In genomic region chr9:88398016-88398415, GRCh38 we compare ENCODE assay signal across 32 cellular contexts.
"Had no signal": no experiment of that assay in that cellular context is flagged by ENCODE, and none has a peak within 500 bp of the region (broad histone marks: within the 10 kb centered on the region; RNA-seq: fewer than 3 reads in every experiment).

No MANE protein-coding gene starts in this region.

- H3K27me3 Mint-ChIP-seq: activated CD4-positive, alpha-beta memory T cell treated with anti-CD3 and anti-CD28 coated beads for 36 hours; activated CD4-positive, alpha-beta T cell treated with anti-CD3 and anti-CD28 coated beads, Interleukin-2, amount 10 ng/mL, durations not matched to agents 24 days and 14 days; activated T-helper 17 cell treated with anti-CD3 and anti-CD28 coated beads, Interleukin-2, amount 50 U/mL, for 72 hours; naive B cell; stimulated activated naive B cell treated with anti-CD40 and anti-IgM and Interleukin-4, amounts not matched to agents 10 μg/mL and 1 μg/mL and 100 μg/mL, for 72 hours had no signal

- H3K27me3 ChIP-seq: body of pancreas, cardiac muscle cell, dorsolateral prefrontal cortex, heart left ventricle, neutrophil, ovary, sigmoid colon, stomach, thyroid gland, upper lobe of right lung had no signal

- H3K27ac Mint-ChIP-seq: activated CD4-positive, alpha-beta memory T cell treated with anti-CD3 and anti-CD28 coated beads for 36 hours; activated CD4-positive, alpha-beta T cell treated with anti-CD3 and anti-CD28 coated beads, Interleukin-2, amount 10 ng/mL, durations not matched to agents 24 days and 14 days; activated T-helper 17 cell treated with anti-CD3 and anti-CD28 coated beads, Interleukin-2, amount 50 U/mL, for 72 hours; stimulated activated naive B cell treated with anti-CD40 and anti-IgM and Interleukin-4, amounts not matched to agents 10 μg/mL and 1 μg/mL and 100 μg/mL, for 72 hours had no signal

- H3K4me3 Mint-ChIP-seq: activated CD4-positive, alpha-beta memory T cell treated with anti-CD3 and anti-CD28 coated beads for 36 hours; activated CD4-positive, alpha-beta T cell treated with anti-CD3 and anti-CD28 coated beads, Interleukin-2, amount 10 ng/mL, durations not matched to agents 24 days and 14 days; activated T-cell treated with anti-CD3 and anti-CD28 coated beads, Interleukin-2, amount 50 U/mL, for 4 hours; activated T-helper 17 cell treated with anti-CD3 and anti-CD28 coated beads, Interleukin-2, amount 50 U/mL, for 72 hours; naive B cell; nephron progenitor cell; stimulated activated naive B cell treated with anti-CD40 and anti-IgM and Interleukin-4, amounts not matched to agents 10 μg/mL and 1 μg/mL and 100 μg/mL, for 72 hours had no signal

- ATAC-seq: activated T-cell treated with anti-CD3 and anti-CD28 coated beads, Interleukin-2, amount 50 U/mL, for 4 hours; activated T-helper 17 cell treated with anti-CD3 and anti-CD28 coated beads, Interleukin-2, amount 50 U/mL, for 72 hours; body of pancreas; heart left ventricle; left lobe of liver; stimulated activated naive B cell treated with anti-CD40 and anti-IgM and Interleukin-4, amounts not matched to agents 10 μg/mL and 1 μg/mL and 100 μg/mL, for 72 hours; upper lobe of right lung had no signal

- H3K4me1 ChIP-seq: prostate gland had no signal

- H3K27ac ChIP-seq: body of pancreas, cardiac muscle cell, coronary artery, dorsolateral prefrontal cortex, heart left ventricle, lower lobe of right lung, neutrophil, ovary, prostate gland, stomach, thyroid gland, upper lobe of right lung had no signal

- H3K4me1 Mint-ChIP-seq: activated T-helper 17 cell treated with anti-CD3 and anti-CD28 coated beads, Interleukin-2, amount 50 U/mL, for 72 hours had no signal

- DNase-seq: activated CD4-positive, alpha-beta memory T cell treated with anti-CD3 and anti-CD28 coated beads for 36 hours; activated CD4-positive, alpha-beta T cell treated with anti-CD3 and anti-CD28 coated beads, Interleukin-2, amount 10 ng/mL, durations not matched to agents 24 days and 14 days; activated CD8-positive, alpha-beta memory T cell treated with anti-CD3 and anti-CD28 coated beads, Interleukin-2, amount 50 U/mL, for 48 hours; activated gamma-delta T cell treated with Interleukin-2 at 50 U/mL for 16 hours; activated naive CD4-positive, alpha-beta T cell treated with anti-CD3 and anti-CD28 coated beads, Interleukin-2, amount 50 U/mL, for 16 hours; activated T-cell treated with anti-CD3 and anti-CD28 coated beads, Interleukin-2, amount 50 U/mL, for 4 hours; body of pancreas; cerebellar nuclear complex; dorsolateral prefrontal cortex; effector memory CD4-positive, alpha-beta T cell; heart left ventricle; kidney glomerular epithelial cell; lower lobe of right lung; mesendoderm; naive B cell; nephron progenitor cell; ovary; retina; sigmoid colon; small intestine; stimulated activated CD4-positive, alpha-beta T cell treated with anti-CD3 and anti-CD28 coated beads, Interleukin-2, amount 100 ng/mL, for 24 hours; stimulated activated naive B cell treated with anti-CD40 and anti-IgM and Interleukin-4, amounts not matched to agents 10 μg/mL and 1 μg/mL and 100 μg/mL, for 72 hours; stomach; T-helper 1 cell; thyroid gland; upper lobe of right lung had no signal

- H3K4me3 ChIP-seq: body of pancreas, cardiac muscle cell, coronary artery, dorsolateral prefrontal cortex, heart left ventricle, lower lobe of right lung, ovary, prostate gland, sigmoid colon, stomach, thyroid gland, upper lobe of right lung had no signal

- H3K9me3 Mint-ChIP-seq: activated CD4-positive, alpha-beta memory T cell treated with anti-CD3 and anti-CD28 coated beads for 36 hours; activated CD4-positive, alpha-beta T cell treated with anti-CD3 and anti-CD28 coated beads, Interleukin-2, amount 10 ng/mL, durations not matched to agents 24 days and 14 days; activated T-helper 17 cell treated with anti-CD3 and anti-CD28 coated beads, Interleukin-2, amount 50 U/mL, for 72 hours had no signal

- H3K36me3 ChIP-seq: cardiac muscle cell, lower lobe of right lung, neutrophil, ovary, prostate gland, sigmoid colon, thyroid gland, upper lobe of right lung had no signal

- H3K9me3 ChIP-seq: body of pancreas, heart left ventricle, lower lobe of right lung, neutrophil, ovary, prostate gland, sigmoid colon, stomach, thyroid gland, upper lobe of right lung had no signal
